In genomic region chr11:46348566-46348981, GRCh38 we compare ENCODE assay signal across 9 cellular contexts. TPM values are rescaled to one million over a fixed set of nuclear protein-coding genes. Genes with fewer than 3 reads are reported as not detected.
DNase-seq lines count a peak whose midpoint lies in the region; ATAC-seq, FAIRE-seq and TF ChIP-seq lines count a peak whose summit lies in the region.
"Had no signal": no experiment of that assay in that cellular context is flagged by ENCODE, and none has a peak within 500 bp of the region (broad histone marks: within the 10 kb centered on the region; RNA-seq: fewer than 3 reads in every experiment).

No MANE protein-coding gene starts in this region.

- ATAC-seq in HG03460 (IDR thresholded peaks at IDR 0.05; ENCODE audit: unreplicated experiment) (no peak), GM19455 (IDR thresholded peaks at IDR 0.05; ENCODE audit: unreplicated experiment) (no peak), GM19395 (IDR thresholded peaks at IDR 0.05; ENCODE audit: unreplicated experiment) (no peak)

- no peak for FAIRE-seq in GM12892 (lab: Jason Lieb, UNC)

- in situ Hi-C loops in HAP-1 (cut with MboI; ENCODE audit: low sequenced_read_pairs), result no loop called here

- no peak overlapping the region for H3K27ac Mint-ChIP-seq in glutamatergic neuron (ENCODE audit: unreplicated experiment)

- H3K36me3 Mint-ChIP-seq in glutamatergic neuron (ENCODE audit: unreplicated experiment), result peaks cover 6% of the 10 kb centered on the region

- H3K4me3 Mint-ChIP-seq in glutamatergic neuron (ENCODE audit: unreplicated experiment), result peak overlapping the region; percentile 88

- H3K4me1 ChIP-seq in HAP-1, result peaks cover 4% of the 10 kb centered on the region; the same call in 1 of the 2 replicates

- peak overlapping the region in 17 of 21 experiments; percentile 22 to 91 (median 84) for H3K27ac ChIP-seq in skin epidermis

- no peak for TF ChIP-seq CTCF in glutamatergic neuron (IDR thresholded peaks at IDR 0.05; ENCODE audit: partially characterized antibody, unreplicated experiment)

- H3K4me3 ChIP-seq in HAP-1, result peak overlapping the region; percentile 86
- H3K4me3 ChIP-seq in skin epidermis, result peak overlapping the region; percentile 58 to 92 (median 82)

- H3K27me3 Mint-ChIP-seq in glutamatergic neuron (ENCODE audit: unreplicated experiment), result peaks cover 11% of the 10 kb centered on the region

- H3K4me1 Mint-ChIP-seq in glutamatergic neuron (ENCODE audit: low read depth, unreplicated experiment), result peaks cover 31% of the 10 kb centered on the region

- no peaks in the 10 kb centered on the region for H3K36me3 ChIP-seq in HAP-1 (replicated peaks)

- TF ChIP-seq POLR2A in GM12892 (IDR thresholded peaks at IDR 0.05; ENCODE audit: low read depth, low read length), result no peak

- no peaks in the 10 kb centered on the region for H3K9me3 ChIP-seq in HAP-1

- peaks cover 4% of the 10 kb centered on the region for H3K9me3 Mint-ChIP-seq in glutamatergic neuron (ENCODE audit: unreplicated experiment)

- peak in 1 of 2 experiments; percentile 29 for DNase-seq in HAP-1 (ENCODE audit: low spot score in 2 of 2)
- peak; percentile 32 to 51 for DNase-seq in activated CD4-positive, alpha-beta T cell treated with anti-CD3 and anti-CD28 coated beads, Interleukin-2, amount 50 U/mL, for 48 hours
- no peak for DNase-seq in glutamatergic neuron
- no peak for DNase-seq in GM12892 (ENCODE audit: insufficient read length)

- no peaks in the 10 kb centered on the region for H3K27me3 ChIP-seq in HAP-1 (ENCODE audit: low read depth)

RNA-seq across cellular contexts. Expression of gene DGKZ, which starts 1.3 kb away (rescaled TPM):
- 60.9 TPM for total RNA-seq in glutamatergic neuron (ENCODE audit: unreplicated experiment)
- polyA plus RNA-seq in GM12892 (2012; ENCODE audit: missing spikeins), result 11.6 TPM

RNA-seq across cellular contexts. Expression of gene MDK, which starts 32.9 kb away (rescaled TPM):
- total RNA-seq in glutamatergic neuron (ENCODE audit: unreplicated experiment), result 846 TPM
- polyA plus RNA-seq in GM12892 (2012; ENCODE audit: missing spikeins), result 6.6 TPM

RNA-seq across cellular contexts. Expression of gene CHRM4, which starts 43.0 kb away (rescaled TPM):
- total RNA-seq in glutamatergic neuron (ENCODE audit: unreplicated experiment), result 8.5 TPM
- polyA plus RNA-seq in GM12892 (2012; ENCODE audit: missing spikeins), result not detected
- total RNA-seq: ureter had no signal

Comparison
In these comparisons a context has a peak if more than half of its experiments do, and no peak if none do; other contexts are left out.
1. DNase-seq: peak in activated CD4-positive, alpha-beta T cell treated with anti-CD3 and anti-CD28 coated beads, Interleukin-2, amount 50 U/mL, for 48 hours (2 of 2); none in glutamatergic neuron (single experiment) and GM12892 (single experiment).